Comparison of ENCODE assay signal across 8 cellular contexts in genomic region chr6:31070711-31071197, GRCh38. TPM values are rescaled to one million over a fixed set of nuclear protein-coding genes. Genes with fewer than 3 reads are reported as not detected.
DNase-seq lines count a peak whose midpoint lies in the region; FAIRE-seq and TF ChIP-seq lines count a peak whose summit lies in the region.

No MANE protein-coding gene starts in this region.

- no peaks in the 10 kb centered on the region for H3K27me3 Mint-ChIP-seq in progenitor cell of endocrine pancreas
- H3K27me3 Mint-ChIP-seq in activated T-helper 2 cell treated with anti-CD3 and anti-CD28 coated beads, Interferon-gamma antibody, Interleukin-2, Interleukin-4, amounts not matched to agents 10 μg/mL and 5 μg/mL and 100 μg/mL, durations not matched to agents 14 hours and 24 hours and 36 hours (ENCODE audit: low read depth) = peaks cover 3% of the 10 kb centered on the region

- intact Hi-C loops in activated T-helper 2 cell treated with anti-CD3 and anti-CD28 coated beads, Interferon-gamma antibody, Interleukin-2, Interleukin-4, amounts not matched to agents 10 μg/mL and 5 μg/mL and 100 μg/mL, durations not matched to agents 14 hours and 24 hours and 36 hours (cut with micrococcal nuclease) = no loop called here

- H3K4me1 ChIP-seq in SJCRH30 = peaks cover 18% of the 10 kb centered on the region

- no peak overlapping the region for H3K27ac ChIP-seq in SJCRH30

- H3K27ac Mint-ChIP-seq in progenitor cell of endocrine pancreas = no peak overlapping the region
- no peak overlapping the region for H3K27ac Mint-ChIP-seq in activated T-helper 2 cell treated with anti-CD3 and anti-CD28 coated beads, Interferon-gamma antibody, Interleukin-2, Interleukin-4, amounts not matched to agents 10 μg/mL and 5 μg/mL and 100 μg/mL, durations not matched to agents 14 hours and 24 hours and 36 hours

- no peak for FAIRE-seq in frontal cortex (lab: Jason Lieb, UNC)

- no peaks in the 10 kb centered on the region for H3K36me3 Mint-ChIP-seq in progenitor cell of endocrine pancreas (ENCODE audit: insufficient read depth)
- H3K36me3 Mint-ChIP-seq in activated T-helper 2 cell treated with anti-CD3 and anti-CD28 coated beads, Interferon-gamma antibody, Interleukin-2, Interleukin-4, amounts not matched to agents 10 μg/mL and 5 μg/mL and 100 μg/mL, durations not matched to agents 14 hours and 24 hours and 36 hours (ENCODE audit: low read depth) = no peaks in the 10 kb centered on the region

- DNase-seq in AG08395 (ENCODE audit: low spot score) (peak; percentile 76), H4 (ENCODE audit: low spot score) (peak; percentile 82), SJCRH30 (peak; percentile 40 to 66), frontal cortex (ENCODE audit: low spot score in 2 of 2) (peak; percentile 49), progenitor cell of endocrine pancreas (ENCODE audit: low spot score, unreplicated experiment) (no peak), T-helper 9 cell (no peak)
- DNase-seq in activated T-helper 2 cell treated with anti-CD3 and anti-CD28 coated beads, Interferon-gamma antibody, Interleukin-2, Interleukin-4, amounts not matched to agents 10 μg/mL and 5 μg/mL and 100 μg/mL, durations not matched to agents 14 hours and 24 hours and 36 hours (ENCODE audit: low spot score) = no peak
- no peak for DNase-seq in stimulated activated CD8-positive, alpha-beta memory T cell treated with anti-CD3 and anti-CD28 coated beads, Interleukin-4, amount 100 ng/mL, for 48 hours

- peak; percentile 62 for TF ChIP-seq CTCF in progenitor cell of endocrine pancreas (IDR thresholded peaks at IDR 0.05; ENCODE audit: unreplicated experiment)

- no peak overlapping the region for H3K4me3 Mint-ChIP-seq in progenitor cell of endocrine pancreas (ENCODE audit: low read depth)
- H3K4me3 Mint-ChIP-seq in activated T-helper 2 cell treated with anti-CD3 and anti-CD28 coated beads, Interferon-gamma antibody, Interleukin-2, Interleukin-4, amounts not matched to agents 10 μg/mL and 5 μg/mL and 100 μg/mL, durations not matched to agents 14 hours and 24 hours and 36 hours (ENCODE audit: low read depth) = no peak overlapping the region

- H3K27me3 ChIP-seq in SJCRH30 = no peaks in the 10 kb centered on the region

- no peaks in the 10 kb centered on the region for H3K36me3 ChIP-seq in SJCRH30

- no peak overlapping the region for H3K4me3 ChIP-seq in SJCRH30

- no peaks in the 10 kb centered on the region for H3K9me3 Mint-ChIP-seq in progenitor cell of endocrine pancreas (ENCODE audit: low read depth)
- no peaks in the 10 kb centered on the region for H3K9me3 Mint-ChIP-seq in activated T-helper 2 cell treated with anti-CD3 and anti-CD28 coated beads, Interferon-gamma antibody, Interleukin-2, Interleukin-4, amounts not matched to agents 10 μg/mL and 5 μg/mL and 100 μg/mL, durations not matched to agents 14 hours and 24 hours and 36 hours

- H3K4me1 Mint-ChIP-seq in progenitor cell of endocrine pancreas (ENCODE audit: low read depth) = peaks cover 5% of the 10 kb centered on the region
- no peaks in the 10 kb centered on the region for H3K4me1 Mint-ChIP-seq in activated T-helper 2 cell treated with anti-CD3 and anti-CD28 coated beads, Interferon-gamma antibody, Interleukin-2, Interleukin-4, amounts not matched to agents 10 μg/mL and 5 μg/mL and 100 μg/mL, durations not matched to agents 14 hours and 24 hours and 36 hours (ENCODE audit: low read depth)

- H3K9me3 ChIP-seq in SJCRH30 (replicated peaks) = no peaks in the 10 kb centered on the region

RNA-seq across cellular contexts. Expression of gene C6orf15, which starts 41.6 kb away (rescaled TPM):
- total RNA-seq in H4 (2014; rRNA removed; shearing (Covaris generic)) = not detected in 2 replicates
- total RNA-seq in SJCRH30 (2014; rRNA removed; shearing (Covaris generic)) = 2.3 and 3.4 TPM in 2 replicates
- not detected for total RNA-seq in frontal cortex
- total RNA-seq in progenitor cell of endocrine pancreas = not detected in 2 replicates
- not detected in 2 replicates for total RNA-seq in activated T-helper 2 cell treated with anti-CD3 and anti-CD28 coated beads, Interferon-gamma antibody, Interleukin-2, Interleukin-4, amounts not matched to agents 10 μg/mL and 5 μg/mL and 100 μg/mL, durations not matched to agents 14 hours and 24 hours and 36 hours

RNA-seq across cellular contexts. Expression of gene PSORS1C1, which starts 43.8 kb away (rescaled TPM):
- total RNA-seq in H4 (2014; rRNA removed; shearing (Covaris generic)) = 0.06 and 0.35 TPM in 2 replicates
- total RNA-seq in SJCRH30 (2014; rRNA removed; shearing (Covaris generic)) = 0.48 and 0.67 TPM in 2 replicates
- total RNA-seq in frontal cortex (not detected), progenitor cell of endocrine pancreas (not detected in 2 replicates)
- total RNA-seq in activated T-helper 2 cell treated with anti-CD3 and anti-CD28 coated beads, Interferon-gamma antibody, Interleukin-2, Interleukin-4, amounts not matched to agents 10 μg/mL and 5 μg/mL and 100 μg/mL, durations not matched to agents 14 hours and 24 hours and 36 hours = not detected in 2 replicates

RNA-seq across cellular contexts. Expression of gene CDSN, which starts 49.5 kb away (rescaled TPM):
- not detected in 2 replicates for total RNA-seq in H4 (2014; rRNA removed; shearing (Covaris generic))
- total RNA-seq in SJCRH30 (2014; rRNA removed; shearing (Covaris generic)) = 0.06 TPM in 1 of 2 replicates, not detected in the other
- total RNA-seq in frontal cortex (not detected), progenitor cell of endocrine pancreas (not detected in 2 replicates)
- not detected in 2 replicates for total RNA-seq in activated T-helper 2 cell treated with anti-CD3 and anti-CD28 coated beads, Interferon-gamma antibody, Interleukin-2, Interleukin-4, amounts not matched to agents 10 μg/mL and 5 μg/mL and 100 μg/mL, durations not matched to agents 14 hours and 24 hours and 36 hours

Comparison
In these comparisons a context has a peak if more than half of its experiments do, and no peak if none do; other contexts are left out.
1. DNase-seq: peak in AG08395 (single experiment), H4 (single experiment), SJCRH30 (2 of 2) and frontal cortex (2 of 2); none in progenitor cell of endocrine pancreas (single experiment), activated T-helper 2 cell treated with anti-CD3 and anti-CD28 coated beads, Interferon-gamma antibody, Interleukin-2, Interleukin-4, amounts not matched to agents 10 μg/mL and 5 μg/mL and 100 μg/mL, durations not matched to agents 14 hours and 24 hours and 36 hours (single experiment), stimulated activated CD8-positive, alpha-beta memory T cell treated with anti-CD3 and anti-CD28 coated beads, Interleukin-4, amount 100 ng/mL, for 48 hours (single experiment) and T-helper 9 cell (single experiment).